ENCODE assay signal across 8 cellular contexts in the genomic region with DNA sequence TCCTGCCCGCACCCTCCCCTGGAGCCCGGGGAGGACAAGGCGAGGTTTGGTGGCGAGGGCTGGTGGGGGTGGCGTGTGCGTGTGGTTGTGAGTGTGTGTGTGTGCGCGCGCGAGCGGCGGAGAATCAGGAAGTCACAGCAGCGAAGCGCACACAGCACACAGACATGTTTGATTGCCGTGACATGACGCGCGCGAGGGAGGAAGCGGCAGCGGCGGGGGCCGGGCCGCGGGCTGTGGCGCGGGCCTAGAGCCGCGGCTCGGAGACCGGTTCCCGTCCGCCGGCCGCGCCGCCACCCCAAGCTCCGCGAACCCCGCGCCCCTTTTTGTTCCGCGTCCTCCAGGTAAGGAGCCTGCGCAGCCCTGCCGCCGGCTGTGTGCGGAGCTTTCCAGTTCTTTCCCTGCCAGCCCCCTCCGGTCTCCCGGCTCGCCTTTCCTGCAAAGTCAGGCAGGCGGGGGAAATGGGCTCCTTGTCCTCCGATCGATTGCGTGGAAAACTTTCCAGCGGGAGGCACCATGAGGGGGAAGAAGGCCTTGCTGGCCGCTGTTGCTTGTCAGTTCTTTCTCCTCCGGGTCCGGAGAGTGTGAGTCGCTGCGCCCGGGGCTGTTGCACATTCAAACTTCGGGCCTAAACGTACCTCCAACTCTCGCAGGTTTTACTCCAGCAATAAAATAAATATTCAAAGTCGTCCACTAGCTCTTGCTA. TPM values are rescaled to one million over a fixed set of nuclear protein-coding genes. Genes with fewer than 3 reads are reported as not detected.
DNase-seq lines count a peak whose midpoint lies in the region; ATAC-seq and TF ChIP-seq lines count a peak whose summit lies in the region.

No MANE protein-coding gene starts in this region.

- peaks cover 59% of the 10 kb centered on the region for H3K4me1 Mint-ChIP-seq in activated CD4-positive, alpha-beta memory T cell treated with anti-CD3 and anti-CD28 coated beads for 36 hours (ENCODE audit: low read depth)

- peak overlapping the region; percentile 99 for H3K4me3 Mint-ChIP-seq in activated CD4-positive, alpha-beta memory T cell treated with anti-CD3 and anti-CD28 coated beads for 36 hours

- TF ChIP-seq POLR2A in right lobe of liver (IDR thresholded peaks at IDR 0.05), result peak; percentile 75

- peak overlapping the region; percentile 81 to 85 (median 83) for H3K4me3 ChIP-seq in right lobe of liver

- POLR2A ChIA-PET in activated CD4-positive, alpha-beta memory T cell treated with anti-CD3 and anti-CD28 coated beads for 36 hours (lab: Charles Lee), result interaction anchor here (1.0 to 4.7 kb wide), 4 partner anchors 10 to 1509 kb away, joined by 4 to 52 read pairs (median 8); a partner anchor contains a TSS

- ATAC-seq in HG02759 (IDR thresholded peaks at IDR 0.05; ENCODE audit: unreplicated experiment) (peak; percentile 34), right lobe of liver (peak; percentile 36 to 50 (median 44))

- 0% methylated on average over 26 of the region's 65 CpGs for WGBS in right lobe of liver (ENCODE audit: insufficient coverage, low coverage, low lambda C conversion rate, missing lambda C conversion rate)

- no peaks in the 10 kb centered on the region for H3K27me3 Mint-ChIP-seq in activated CD4-positive, alpha-beta memory T cell treated with anti-CD3 and anti-CD28 coated beads for 36 hours

- H3K4me1 ChIP-seq in right lobe of liver, result peaks cover 0 to 24% (median 5%) of the 10 kb centered on the region in 4 donors

- H3K9me3 ChIP-seq in right lobe of liver, result no peaks in the 10 kb centered on the region

- H3K36me3 Mint-ChIP-seq in activated CD4-positive, alpha-beta memory T cell treated with anti-CD3 and anti-CD28 coated beads for 36 hours, result peaks cover 7% of the 10 kb centered on the region

- H3K9me3 Mint-ChIP-seq in activated CD4-positive, alpha-beta memory T cell treated with anti-CD3 and anti-CD28 coated beads for 36 hours, result no peaks in the 10 kb centered on the region

- H3K27ac Mint-ChIP-seq in activated CD4-positive, alpha-beta memory T cell treated with anti-CD3 and anti-CD28 coated beads for 36 hours, result peak overlapping the region; percentile 100

- peak overlapping the region; percentile 96 to 99 (median 96) for H3K27ac ChIP-seq in right lobe of liver

- H3K36me3 ChIP-seq in right lobe of liver, result no peaks in the 10 kb centered on the region

- H3K27me3 ChIP-seq in right lobe of liver, result no peaks in the 10 kb centered on the region

- CTCF ChIA-PET in activated CD4-positive, alpha-beta memory T cell treated with anti-CD3 and anti-CD28 coated beads for 36 hours (lab: Charles Lee), result interaction anchor here (0.9 to 1.7 kb wide), 2 partner anchors 10 to 69 kb away, joined by 3 to 6 read pairs; no protein-coding TSS in a partner anchor

- peak; percentile 30 for DNase-seq in NCI-H1436 (lab: John Stamatoyannopoulos, UW)
- no peak for DNase-seq in NCI-H1436 treated with DMSO at 0.1 percent for 48 hours (lab: John Stamatoyannopoulos, UW)
- DNase-seq in NCI-H345 (lab: John Stamatoyannopoulos, UW), result peak; percentile 52
- DNase-seq in activated CD4-positive, alpha-beta memory T cell treated with anti-CD3 and anti-CD28 coated beads for 36 hours, result peak; percentile 82
- peak; percentile 72 to 84 for DNase-seq in dermis microvascular lymphatic vessel endothelial cell (ENCODE audit: low read depth in 2 of 2)
- peak; percentile 83 to 87 (median 85) for DNase-seq in right lobe of liver
- DNase-seq in stimulated activated CD4-positive, alpha-beta T cell treated with anti-CD3 and anti-CD28 coated beads, Interleukin-4, amount 100 ng/mL, for 24 hours, result peak; percentile 77

- intact Hi-C loops in activated CD4-positive, alpha-beta memory T cell treated with anti-CD3 and anti-CD28 coated beads for 36 hours (cut with micrococcal nuclease), result loop anchor here (2.0 to 10.0 kb wide), 3 partner anchors 49 to 1743 kb away; no protein-coding TSS in a partner anchor
- intact Hi-C loops in right lobe of liver (cut with DNase I), result no loop called here

- no peak for TF ChIP-seq CTCF in right lobe of liver (IDR thresholded peaks at IDR 0.05)

RNA-seq across cellular contexts. Expression of a gene that starts 2.5 kb away (rescaled TPM):
- total RNA-seq in activated CD4-positive, alpha-beta memory T cell treated with anti-CD3 and anti-CD28 coated beads for 36 hours, result 100 to 1,000 TPM in 1 of 2 experiments, 10 to 100 TPM in 1; 95.1 to 100 TPM
- total RNA-seq in dermis microvascular lymphatic vessel endothelial cell (51.3 and 64.7 TPM in 2 replicates), right lobe of liver (10 to 100 TPM; 46.2 to 97.8 (median 62.4) TPM)
